Comparison of ENCODE assay signal across 2 cellular contexts in genomic region chr16:69465881-69466280, GRCh38.
TF ChIP-seq lines count a peak whose summit lies in the region.

No MANE protein-coding gene starts in this region.

TF ChIP-seq in SK-N-SH treated with all-trans-retinoic acid at 6 μM for 48 hours, 23 proteins besides CTCF, POLR2A, EP300 and RAD21:
- TF ChIP-seq, protein P1, sequence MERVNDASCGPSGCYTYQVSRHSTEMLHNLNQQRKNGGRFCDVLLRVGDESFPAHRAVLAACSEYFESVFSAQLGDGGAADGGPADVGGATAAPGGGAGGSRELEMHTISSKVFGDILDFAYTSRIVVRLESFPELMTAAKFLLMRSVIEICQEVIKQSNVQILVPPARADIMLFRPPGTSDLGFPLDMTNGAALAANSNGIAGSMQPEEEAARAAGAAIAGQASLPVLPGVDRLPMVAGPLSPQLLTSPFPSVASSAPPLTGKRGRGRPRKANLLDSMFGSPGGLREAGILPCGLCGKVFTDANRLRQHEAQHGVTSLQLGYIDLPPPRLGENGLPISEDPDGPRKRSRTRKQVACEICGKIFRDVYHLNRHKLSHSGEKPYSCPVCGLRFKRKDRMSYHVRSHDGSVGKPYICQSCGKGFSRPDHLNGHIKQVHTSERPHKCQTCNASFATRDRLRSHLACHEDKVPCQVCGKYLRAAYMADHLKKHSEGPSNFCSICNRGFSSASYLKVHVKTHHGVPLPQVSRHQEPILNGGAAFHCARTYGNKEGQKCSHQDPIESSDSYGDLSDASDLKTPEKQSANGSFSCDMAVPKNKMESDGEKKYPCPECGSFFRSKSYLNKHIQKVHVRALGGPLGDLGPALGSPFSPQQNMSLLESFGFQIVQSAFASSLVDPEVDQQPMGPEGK (CRISPR knock-in tag; IDR thresholded peaks at IDR 0.05; ENCODE audit: borderline replicate concordance), result no peak
- TF ChIP-seq ARNTL (CRISPR knock-in tag; IDR thresholded peaks at IDR 0.05; ENCODE audit: borderline replicate concordance, low read depth), result no peak
- TF ChIP-seq ISL1 (CRISPR knock-in tag; IDR thresholded peaks at IDR 0.05), result no peak
- no peak for TF ChIP-seq ZNF565 (CRISPR knock-in tag; conservative IDR thresholded peaks at IDR 0.05; ENCODE audit: low read depth)
- no peak for TF ChIP-seq ZNF70 (CRISPR knock-in tag; IDR thresholded peaks at IDR 0.05)
- TF ChIP-seq CSDC2 (CRISPR knock-in tag; IDR thresholded peaks at IDR 0.05), result no peak
- no peak for TF ChIP-seq ZNF8 (CRISPR knock-in tag; IDR thresholded peaks at IDR 0.05)
- TF ChIP-seq SNAI2 (CRISPR knock-in tag; IDR thresholded peaks at IDR 0.05), result no peak
- no peak for TF ChIP-seq CREB5 (CRISPR knock-in tag; IDR thresholded peaks at IDR 0.05; ENCODE audit: low read depth)
- TF ChIP-seq BACH2 (CRISPR knock-in tag; IDR thresholded peaks at IDR 0.05; ENCODE audit: borderline replicate concordance), result no peak
- TF ChIP-seq TCF4 (CRISPR knock-in tag; IDR thresholded peaks at IDR 0.05; ENCODE audit: borderline replicate concordance), result no peak
- no peak for TF ChIP-seq CSRNP3 (CRISPR knock-in tag; IDR thresholded peaks at IDR 0.05)
- no peak for TF ChIP-seq GLIS3 (CRISPR knock-in tag; IDR thresholded peaks at IDR 0.05)
- no peak for TF ChIP-seq ZC3H10 (CRISPR knock-in tag; IDR thresholded peaks at IDR 0.05)
- TF ChIP-seq ZFP3 (CRISPR knock-in tag; IDR thresholded peaks at IDR 0.05), result no peak
- no peak for TF ChIP-seq RARB (CRISPR knock-in tag; IDR thresholded peaks at IDR 0.05)
- TF ChIP-seq TOX (CRISPR knock-in tag; IDR thresholded peaks at IDR 0.05; ENCODE audit: borderline replicate concordance), result no peak
- no peak for TF ChIP-seq ZFP30 (CRISPR knock-in tag; IDR thresholded peaks at IDR 0.05)

TF ChIP-seq in SK-N-SH, 30 proteins besides CTCF, POLR2A, EP300 and RAD21 (continued from another document):
- no peak for TF ChIP-seq PBX3 (IDR thresholded peaks at IDR 0.05)
